12 cellular contexts compared by ENCODE assay signal in genomic region chr17:37752482-37752881, GRCh38.
DNase-seq lines count a peak whose midpoint lies in the region; ATAC-seq, FAIRE-seq and TF ChIP-seq lines count a peak whose summit lies in the region.
"Had no signal": no experiment of that assay in that cellular context is flagged by ENCODE, and none has a peak within 500 bp of the region (broad histone marks: within the 10 kb centered on the region; RNA-seq: fewer than 3 reads in every experiment).

No MANE protein-coding gene starts in this region.

- ATAC-seq in SK-N-SH treated with all-trans-retinoic acid at 6 μM for 48 hours (peak; percentile 83), HG03097 (IDR thresholded peaks at IDR 0.05; ENCODE audit: low FRiP score, unreplicated experiment) (no peak), GM19452 (IDR thresholded peaks at IDR 0.05; ENCODE audit: unreplicated experiment) (no peak)
- ATAC-seq: naive thymus-derived CD4-positive, alpha-beta T cell had no signal

- FAIRE-seq in H54 (lab: Jason Lieb, UNC), result no peak
- FAIRE-seq: D721Med had no signal

- TF ChIP-seq POLR2A in H54 (IDR thresholded peaks at IDR 0.05; ENCODE audit: low read depth, low read length), result no peak

- DNase-seq in H54 (ENCODE audit: insufficient read length, low spot score) (peak; percentile 94), glomerular visceral epithelial cell (ENCODE audit: extremely low spot score) (peak; percentile 93), stromal cell of bone marrow (ENCODE audit: low read depth) (peak; percentile 12), hippocampal formation (lab: John Stamatoyannopoulos, UW) (no peak)
- DNase-seq: activated naive CD4-positive, alpha-beta T cell; KG1; naive thymus-derived CD4-positive, alpha-beta T cell; NCI-H2081 had no signal

TF ChIP-seq in SK-N-SH treated with all-trans-retinoic acid at 6 μM for 48 hours, 23 proteins besides CTCF, POLR2A, EP300 and RAD21:
- TF ChIP-seq TCF4 (CRISPR knock-in tag; IDR thresholded peaks at IDR 0.05; ENCODE audit: borderline replicate concordance) (no peak), BACH2 (CRISPR knock-in tag; IDR thresholded peaks at IDR 0.05; ENCODE audit: borderline replicate concordance) (no peak), TSHZ2 (CRISPR knock-in tag; IDR thresholded peaks at IDR 0.05) (no peak), PPARA (CRISPR knock-in tag; IDR thresholded peaks at IDR 0.05; ENCODE audit: borderline replicate concordance) (no peak), SNAI2 (CRISPR knock-in tag; IDR thresholded peaks at IDR 0.05) (no peak), ISL1 (CRISPR knock-in tag; IDR thresholded peaks at IDR 0.05) (no peak), ZC3H10 (CRISPR knock-in tag; IDR thresholded peaks at IDR 0.05) (no peak), PATZ1 (CRISPR knock-in tag; IDR thresholded peaks at IDR 0.05; ENCODE audit: borderline replicate concordance) (no peak), CSRNP3 (CRISPR knock-in tag; IDR thresholded peaks at IDR 0.05) (no peak), GLIS3 (CRISPR knock-in tag; IDR thresholded peaks at IDR 0.05) (no peak), ARNTL (CRISPR knock-in tag; IDR thresholded peaks at IDR 0.05; ENCODE audit: borderline replicate concordance, low read depth) (no peak), TOX (CRISPR knock-in tag; IDR thresholded peaks at IDR 0.05; ENCODE audit: borderline replicate concordance) (no peak)

Comparison
In these comparisons a context has a peak if more than half of its experiments do, and no peak if none do; other contexts are left out.
1. DNase-seq: peak in H54 (single experiment), glomerular visceral epithelial cell (single experiment) and stromal cell of bone marrow (single experiment); none in hippocampal formation (0 of 2).